14 cellular contexts compared by ENCODE assay signal in genomic region chr10:32038777-32039176, GRCh38. TPM values are rescaled to one million over a fixed set of nuclear protein-coding genes. Genes with fewer than 3 reads are reported as not detected.
DNase-seq lines count a peak whose midpoint lies in the region; ATAC-seq, FAIRE-seq and TF ChIP-seq lines count a peak whose summit lies in the region.
"Had no signal": no experiment of that assay in that cellular context is flagged by ENCODE, and none has a peak within 500 bp of the region (broad histone marks: within the 10 kb centered on the region; RNA-seq: fewer than 3 reads in every experiment).

No MANE protein-coding gene starts in this region.

- FAIRE-seq in D721Med (lab: Jason Lieb, UNC): peak; percentile 51
- FAIRE-seq in kidney (lab: Jason Lieb, UNC): peak; percentile 49
- FAIRE-seq: K562 had no signal

- peaks cover 12 to 30% of the 10 kb centered on the region in 2 donors for H3K36me3 ChIP-seq in kidney (ENCODE audit: control insufficient read depth in 1 of 2, insufficient read depth in 2 of 2, low read length in 2 of 2)

- H3K4me3 ChIP-seq in AG10803 (ENCODE audit: low read length) (no peak overlapping the region), kidney (ENCODE audit: low read length in 2 of 2) (no peak overlapping the region)
- H3K4me3 ChIP-seq: BLaER1, HAP-1, K562 had no signal

- peaks cover 0 to 7% of the 10 kb centered on the region in 2 donors for H3K4me1 ChIP-seq in kidney (ENCODE audit: control insufficient read depth in 1 of 2, insufficient read depth in 1 of 2, low read depth in 1 of 2, low read length in 2 of 2)

- H3K27ac ChIP-seq in kidney (ENCODE audit: low read depth in 2 of 2, low read length in 2 of 2): no peak overlapping the region

- DNase-seq in AG10803 (ENCODE audit: low read depth): peak; percentile 50
- no peak for DNase-seq in D721Med (ENCODE audit: insufficient read length, low spot score)
- peak; percentile 3 for DNase-seq in NCI-H526 treated with DMSO at 0.1 percent for 48 hours (lab: John Stamatoyannopoulos, UW)
- DNase-seq in kidney: no peak
- no peak for DNase-seq in NCI-H1436 treated with DMSO at 0.1 percent for 48 hours (lab: John Stamatoyannopoulos, UW)
- no peak for DNase-seq in activated CD4-positive, alpha-beta T cell treated with anti-CD3 and anti-CD28 coated beads for 48 hours
- DNase-seq: NCI-H1694; NCI-H2107; NCI-H226; NK-92 treated with Interleukin-12 subunit alpha and Interleukin-12 subunit beta, amount 100 ng/mL, for 24 hours had no signal

- no peaks in the 10 kb centered on the region for H3K9me3 ChIP-seq in kidney (ENCODE audit: control insufficient read depth in 1 of 2, low read length in 2 of 2)
- H3K9me3 ChIP-seq: BLaER1, HAP-1 had no signal

- no peak overlapping the region for H3K9ac ChIP-seq in kidney (ENCODE audit: low read length in 2 of 2)
- H3K9ac ChIP-seq: BLaER1 had no signal

- intact Hi-C loops in kidney (cut with DNase I): no loop called here

- no peak for ATAC-seq in GM21360 (IDR thresholded peaks at IDR 0.05; ENCODE audit: unreplicated experiment)
- ATAC-seq: K562 had no signal

- TF ChIP-seq CTCF in AG10803 (conservative IDR thresholded peaks at IDR 0.05; ENCODE audit: low read length) (no peak), D721Med (IDR thresholded peaks at IDR 0.05; ENCODE audit: insufficient read depth, missing control alignments) (no peak), kidney (IDR thresholded peaks at IDR 0.05; ENCODE audit: borderline replicate concordance, extremely low read depth, insufficient read depth) (no peak)

RNA-seq across cellular contexts. Expression of gene KIF5B, which starts 17.4 kb away (rescaled TPM):
- 77.2 TPM for total RNA-seq in kidney
- polyA plus RNA-seq in kidney (ENCODE audit: insufficient read depth, low read depth, low replicate concordance): 26.9 TPM

Comparison
In these comparisons a context has a peak if more than half of its experiments do, and no peak if none do; other contexts are left out.
1. DNase-seq: peak in AG10803 (single experiment) and NCI-H526 treated with DMSO at 0.1 percent for 48 hours (single experiment); none in D721Med (single experiment), kidney (single experiment), NCI-H1436 treated with DMSO at 0.1 percent for 48 hours (single experiment) and activated CD4-positive, alpha-beta T cell treated with anti-CD3 and anti-CD28 coated beads for 48 hours (single experiment).